ENCODE assay signal across 13 cellular contexts in the genomic region with DNA sequence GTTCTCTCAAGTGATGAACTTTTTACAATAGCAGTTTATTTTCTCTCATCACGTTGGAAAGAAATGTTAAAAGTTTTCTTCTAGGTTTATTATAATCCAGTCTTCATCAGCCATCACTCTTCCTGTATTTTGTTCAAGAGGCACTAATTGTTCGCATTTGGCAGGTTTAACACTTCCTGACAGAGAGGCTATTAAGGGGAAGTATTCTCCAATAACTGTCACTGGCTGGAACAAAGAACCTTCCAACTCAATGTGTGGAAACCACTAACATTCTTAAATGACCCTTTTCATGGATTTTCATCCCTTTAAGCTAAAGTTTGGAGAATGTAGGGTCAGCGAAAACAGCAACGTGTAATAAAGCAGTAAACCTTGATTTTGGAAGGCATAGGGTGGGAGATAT.
DNase-seq lines count a peak whose midpoint lies in the region; ATAC-seq lines count a peak whose summit lies in the region.
"Had no signal": no experiment of that assay in that cellular context is flagged by ENCODE, and none has a peak within 500 bp of the region (broad histone marks: within the 10 kb centered on the region; RNA-seq: fewer than 3 reads in every experiment).

No MANE protein-coding gene starts in this region.

- DNase-seq in DMS153 (lab: John Stamatoyannopoulos, UW) (peak; percentile 43), MV-4-11 (lab: John Stamatoyannopoulos, UW) (peak; percentile 56), NOMO-1 treated with DMSO at 0.1 percent for 48 hours (lab: John Stamatoyannopoulos, UW; ENCODE audit: unreplicated experiment) (peak; percentile 45), lung microvascular endothelial cell (ENCODE audit: low read depth in 2 of 2) (peak; percentile 52 to 58), NCI-H2029 treated with DMSO at 0.1 percent for 48 hours (lab: John Stamatoyannopoulos, UW) (no peak), NCI-H510A treated with DMSO at 0.1 percent for 48 hours (lab: John Stamatoyannopoulos, UW) (no peak), activated T-cell treated with anti-CD3 and anti-CD28 coated beads for 4 hours (no peak)
- DNase-seq: activated naive CD8-positive, alpha-beta T cell treated with anti-CD3 and anti-CD28 coated beads, Interleukin-2, amount 10 ng/mL, durations not matched to agents 7 days and 5 days; central memory CD4-positive, alpha-beta T cell; naive B cell; stimulated activated CD4-positive, alpha-beta T cell treated with anti-CD3 and anti-CD28 coated beads, Interleukin-2, amount 100 ng/mL, for 24 hours; uterus had no signal

- no peak for ATAC-seq in HG03571 (IDR thresholded peaks at IDR 0.05; ENCODE audit: unreplicated experiment)

Comparison
In these comparisons a context has a peak if more than half of its experiments do, and no peak if none do; other contexts are left out.
1. DNase-seq: peak in DMS153 (single experiment), MV-4-11 (single experiment), NOMO-1 treated with DMSO at 0.1 percent for 48 hours (single experiment) and lung microvascular endothelial cell (2 of 2); none in NCI-H2029 treated with DMSO at 0.1 percent for 48 hours (single experiment), NCI-H510A treated with DMSO at 0.1 percent for 48 hours (single experiment) and activated T-cell treated with anti-CD3 and anti-CD28 coated beads for 4 hours (single experiment).